8 cellular contexts compared by ENCODE assay signal in the genomic region with DNA sequence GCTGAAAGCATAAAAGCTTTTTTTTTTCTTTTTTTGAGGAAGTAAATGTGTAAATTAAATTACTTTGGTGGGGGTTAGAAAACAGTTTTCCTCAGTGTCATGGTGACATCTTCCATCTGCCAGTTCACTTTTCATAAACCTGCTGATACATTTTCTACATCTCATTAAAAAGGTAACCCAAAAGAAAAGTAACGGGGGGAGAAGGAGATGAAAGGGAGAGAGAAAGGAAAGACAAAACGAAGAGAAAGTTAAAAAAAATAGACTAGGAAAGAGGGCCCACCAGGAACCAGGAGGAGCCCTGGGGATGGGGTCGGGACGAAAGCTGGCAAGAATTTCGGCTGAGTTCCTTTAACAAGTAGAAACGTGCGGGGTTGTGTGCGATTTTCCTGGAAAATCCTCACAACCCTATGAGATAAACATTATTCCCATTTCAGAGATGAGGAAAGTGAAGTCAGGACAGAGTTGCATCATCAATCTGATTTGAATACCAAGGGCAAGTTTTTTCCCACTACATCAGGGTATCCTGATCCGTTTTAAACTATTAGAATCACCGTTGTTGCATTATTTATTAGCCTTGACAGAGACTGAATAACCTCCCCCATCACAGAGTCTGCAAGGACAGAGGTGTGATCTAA. TPM values are rescaled to one million over a fixed set of nuclear protein-coding genes. Genes with fewer than 3 reads are reported as not detected.
DNase-seq lines count a peak whose midpoint lies in the region; ATAC-seq and TF ChIP-seq lines count a peak whose summit lies in the region.

No MANE protein-coding gene starts in this region.

- peak overlapping the region; percentile 75 for H3K4me3 ChIP-seq in left ventricle myocardium inferior
- peak overlapping the region; percentile 43 to 69 for H3K4me3 ChIP-seq in muscle layer of duodenum (ENCODE audit: low read depth in 1 of 2, low read length in 2 of 2)
- peak overlapping the region; percentile 40 to 48 for H3K4me3 ChIP-seq in uterus
- H3K4me3 ChIP-seq in mucosa of descending colon, result no peak overlapping the region

- no peak for ATAC-seq in mucosa of descending colon

- TF ChIP-seq CTCF in left ventricle myocardium inferior (IDR thresholded peaks at IDR 0.05; ENCODE audit: borderline replicate concordance) (no peak), uterus (IDR thresholded peaks at IDR 0.05) (no peak), mucosa of descending colon (IDR thresholded peaks at IDR 0.05) (no peak)

- H3K4me3 Mint-ChIP-seq in dendritic cell treated with granulocyte-macrophage colony-stimulating factor and Interleukin-4, amounts not matched to agents 40 ng/mL and 50 ng/mL, for 4 days, result peak overlapping the region; percentile 81

- H3K9me3 Mint-ChIP-seq in dendritic cell treated with granulocyte-macrophage colony-stimulating factor and Interleukin-4, amounts not matched to agents 40 ng/mL and 50 ng/mL, for 4 days, result no peaks in the 10 kb centered on the region

- peaks cover 15% of the 10 kb centered on the region for H3K4me1 Mint-ChIP-seq in dendritic cell treated with granulocyte-macrophage colony-stimulating factor and Interleukin-4, amounts not matched to agents 40 ng/mL and 50 ng/mL, for 4 days (ENCODE audit: low read depth)

- TF ChIP-seq POLR2A in uterus (IDR thresholded peaks at IDR 0.05), result no peak

- H3K4me1 ChIP-seq in left ventricle myocardium inferior (peaks cover 18% of the 10 kb centered on the region), muscle layer of duodenum (ENCODE audit: control insufficient read depth in 1 of 2, insufficient read depth in 2 of 2, low read length in 2 of 2) (no peaks in the 10 kb centered on the region), uterus (no peaks in the 10 kb centered on the region), mucosa of descending colon (ENCODE audit: low read depth) (no peaks in the 10 kb centered on the region)

- peaks cover 12% of the 10 kb centered on the region for H3K27me3 Mint-ChIP-seq in dendritic cell treated with granulocyte-macrophage colony-stimulating factor and Interleukin-4, amounts not matched to agents 40 ng/mL and 50 ng/mL, for 4 days

- no peaks in the 10 kb centered on the region for H3K36me3 ChIP-seq in left ventricle myocardium inferior
- H3K36me3 ChIP-seq in muscle layer of duodenum (ENCODE audit: control insufficient read depth in 1 of 2, insufficient read depth in 2 of 2, low read length in 2 of 2), result no peaks in the 10 kb centered on the region
- H3K36me3 ChIP-seq in uterus, result no peaks in the 10 kb centered on the region
- no peaks in the 10 kb centered on the region for H3K36me3 ChIP-seq in mucosa of descending colon (ENCODE audit: low read depth)

- H3K9me3 ChIP-seq in left ventricle myocardium inferior (replicated peaks) (no peaks in the 10 kb centered on the region), muscle layer of duodenum (ENCODE audit: control insufficient read depth in 1 of 2, low read length in 2 of 2) (no peaks in the 10 kb centered on the region), uterus (no peaks in the 10 kb centered on the region), mucosa of descending colon (no peaks in the 10 kb centered on the region)

- H3K27ac Mint-ChIP-seq in dendritic cell treated with granulocyte-macrophage colony-stimulating factor and Interleukin-4, amounts not matched to agents 40 ng/mL and 50 ng/mL, for 4 days, result peak overlapping the region; percentile 8

- intact Hi-C loops in left ventricle myocardium inferior (cut with micrococcal nuclease), result no loop called here
- intact Hi-C loops in cardiac septum (cut with DNase I), result loop anchor here (5.0 kb wide), 1 partner anchor 138 kb away; a partner anchor contains a TSS
- intact Hi-C loops in dendritic cell treated with granulocyte-macrophage colony-stimulating factor and Interleukin-4, amounts not matched to agents 40 ng/mL and 50 ng/mL, for 4 days (cut with micrococcal nuclease), result loop anchor here (10.0 kb wide), 1 partner anchor 135 kb away; a partner anchor contains a TSS
- intact Hi-C loops in uterus (cut with DNase I; ENCODE audit: low total_unique reads), result no loop called here
- intact Hi-C loops in mucosa of descending colon (cut with DNase I, micrococcal nuclease), result loop anchor here in 1 of 2 donors (10.0 kb wide), 1 partner anchor 135 kb away; a partner anchor contains a TSS

- H3K36me3 Mint-ChIP-seq in dendritic cell treated with granulocyte-macrophage colony-stimulating factor and Interleukin-4, amounts not matched to agents 40 ng/mL and 50 ng/mL, for 4 days (ENCODE audit: low read depth), result no peaks in the 10 kb centered on the region

- H3K27me3 ChIP-seq in left ventricle myocardium inferior (ENCODE audit: low read depth) (no peaks in the 10 kb centered on the region), muscle layer of duodenum (ENCODE audit: low read depth, low read length) (no peaks in the 10 kb centered on the region), uterus (no peaks in the 10 kb centered on the region)

- DNase-seq in left ventricle myocardium inferior, result no peak
- no peak for DNase-seq in cardiac septum (ENCODE audit: low spot score)
- no peak for DNase-seq in uterus
- no peak for DNase-seq in NCI-H510A (lab: John Stamatoyannopoulos, UW)
- DNase-seq in mucosa of descending colon, result no peak
- DNase-seq in activated CD4-positive, CD25-positive, alpha-beta regulatory T cell treated with anti-CD3 and anti-CD28 coated beads, Interleukin-2, amount 50 U/mL, for 72 hours, result no peak

- no peak overlapping the region for H3K27ac ChIP-seq in left ventricle myocardium inferior (replicated peaks)
- H3K27ac ChIP-seq in muscle layer of duodenum (ENCODE audit: low read length), result peak overlapping the region; percentile 3
- no peak overlapping the region for H3K27ac ChIP-seq in uterus

RNA-seq across cellular contexts. Expression of a gene that starts 53.4 kb away (rescaled TPM):
- total RNA-seq in left ventricle myocardium inferior (64.0 TPM), cardiac septum (91.0 TPM), uterus (10 to 100 TPM; 22.2 to 77.6 (median 37.7) TPM), mucosa of descending colon (10 to 100 TPM; 12.1 to 23.9 (median 22.0) TPM)

Comparison
In these comparisons a context has a peak if more than half of its experiments do, and no peak if none do; other contexts are left out.
1. intact Hi-C loops: an anchor here in cardiac septum (5.0 kb wide) and dendritic cell treated with granulocyte-macrophage colony-stimulating factor and Interleukin-4, amounts not matched to agents 40 ng/mL and 50 ng/mL, for 4 days (10.0 kb wide); none called in left ventricle myocardium inferior and uterus.